13 cellular contexts compared by ENCODE assay signal in the genomic region with DNA sequence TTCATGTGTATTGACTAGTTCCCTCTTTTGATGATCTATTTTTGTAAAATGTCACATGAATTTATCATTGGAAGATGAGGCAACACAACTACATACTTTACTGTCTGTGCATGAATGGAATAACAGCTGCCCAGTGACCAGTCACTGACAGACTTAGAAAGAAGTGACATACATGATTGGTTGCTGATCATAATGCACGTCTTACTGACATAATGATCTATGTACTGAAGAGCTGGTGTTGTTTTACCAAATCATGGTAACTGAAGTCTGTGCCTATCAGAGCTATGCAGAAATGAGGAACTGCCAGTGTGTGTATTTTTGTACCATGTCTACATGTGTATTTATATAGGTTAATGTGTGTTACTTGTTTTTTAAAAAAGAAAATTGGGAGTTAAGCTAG. TPM values are rescaled to one million over a fixed set of nuclear protein-coding genes. Genes with fewer than 3 reads are reported as not detected.
DNase-seq lines count a peak whose midpoint lies in the region; ATAC-seq, FAIRE-seq and TF ChIP-seq lines count a peak whose summit lies in the region.
"Had no signal": no experiment of that assay in that cellular context is flagged by ENCODE, and none has a peak within 500 bp of the region (broad histone marks: within the 10 kb centered on the region; RNA-seq: fewer than 3 reads in every experiment).

No MANE protein-coding gene starts in this region.

- TF ChIP-seq POLR2A in GM12891 (IDR thresholded peaks at IDR 0.05; ENCODE audit: low read depth, low read length), result no peak

- ATAC-seq in HG03159 (IDR thresholded peaks at IDR 0.05; ENCODE audit: unreplicated experiment) (peak; percentile 50), GM19035 (IDR thresholded peaks at IDR 0.05; ENCODE audit: unreplicated experiment) (no peak), HG02852 (IDR thresholded peaks at IDR 0.05; ENCODE audit: unreplicated experiment) (no peak)

- FAIRE-seq in GM12891 (lab: Jason Lieb, UNC), result peak; percentile 87
- FAIRE-seq: RCC 7860 had no signal

- DNase-seq in GM12891 (ENCODE audit: insufficient read length, low spot score), result no peak
- peak; percentile 6 for DNase-seq in SKM-1 (lab: John Stamatoyannopoulos, UW; ENCODE audit: unreplicated experiment)
- DNase-seq in myocyte (ENCODE audit: low read depth), result peak; percentile 43
- DNase-seq in NCI-H1436 treated with DMSO at 0.1 percent for 48 hours (lab: John Stamatoyannopoulos, UW), result no peak
- DNase-seq in cerebellar cortex (ENCODE audit: low spot score), result no peak
- DNase-seq: foreskin fibroblast; NCI-H1105 treated with DMSO at 0.1 percent for 48 hours; stimulated activated naive CD4-positive, alpha-beta T cell treated with Interleukin-2 at 50 U/mL for 16 hours had no signal

TF ChIP-seq in GM12891, 5 proteins besides CTCF, POLR2A, EP300 and RAD21:
- no peak for TF ChIP-seq PAX5 (IDR thresholded peaks at IDR 0.05; ENCODE audit: insufficient read depth, low read length, severe bottlenecking)
- no peak for TF ChIP-seq TAF1 (IDR thresholded peaks at IDR 0.05; ENCODE audit: low read depth, low read length)
- no peak for TF ChIP-seq POU2F2 (IDR thresholded peaks at IDR 0.05; ENCODE audit: low read depth, low read length)
- TF ChIP-seq SPI1 (IDR thresholded peaks at IDR 0.05; ENCODE audit: low read depth, low read length), result peak; percentile 90

RNA-seq across cellular contexts. Expression of a gene that starts 26.5 kb away (rescaled TPM):
- polyA plus RNA-seq in GM12891 (2012; ENCODE audit: low read depth, missing spikeins), result 2.3 TPM
- total RNA-seq in myocyte, result not detected in 2 replicates
- polyA plus RNA-seq in myocyte (2012), result 0.33 TPM
- total RNA-seq: cardiac muscle cell had no signal

RNA-seq across cellular contexts. Expression of a gene that starts 31.1 kb away (rescaled TPM):
- polyA plus RNA-seq in GM12891 (2012; ENCODE audit: low read depth, missing spikeins), result 20.5 TPM
- total RNA-seq in myocyte, result 77.2 and 82.3 TPM in 2 replicates
- polyA plus RNA-seq in myocyte (2012), result 123 TPM

Comparison
In these comparisons a context has a peak if more than half of its experiments do, and no peak if none do; other contexts are left out.
1. DNase-seq: peak in SKM-1 (single experiment) and myocyte (single experiment); none in GM12891 (single experiment), NCI-H1436 treated with DMSO at 0.1 percent for 48 hours (single experiment) and cerebellar cortex (single experiment).